9 cellular contexts compared by ENCODE assay signal in genomic region chr1:92029241-92029922, GRCh38. TPM values are rescaled to one million over a fixed set of nuclear protein-coding genes. Genes with fewer than 3 reads are reported as not detected.
DNase-seq lines count a peak whose midpoint lies in the region; ATAC-seq and TF ChIP-seq lines count a peak whose summit lies in the region.
"Had no signal": no experiment of that assay in that cellular context is flagged by ENCODE, and none has a peak within 500 bp of the region (broad histone marks: within the 10 kb centered on the region; RNA-seq: fewer than 3 reads in every experiment).

No MANE protein-coding gene starts in this region.

- no TSS peak for BruUV-seq in IMR-90 (replicated peaks; lab: Mats Ljungman, UMichigan)

- 58% methylated on average over 16 of the region's 31 CpGs; no CpG with 5 or more reads in 1 of the 2 experiments for WGBS in IMR-90 (ENCODE audit: extremely low coverage in 2 of 2, insufficient read length in 1 of 2), 2 experiments
- WGBS in testis, 2 donors = 32 to 39% methylated on average over 25 to 31 of the region's 31 CpGs

- H3K79me1 ChIP-seq in IMR-90 (ENCODE audit: low read depth in 1 of 2, low read length in 2 of 2) = no peaks in the 10 kb centered on the region; a peak in 1 of 4 replicates

- H2AFZ ChIP-seq in IMR-90 (replicated peaks; ENCODE audit: low read length, poor library complexity) = peak overlapping the region; percentile 95

- ATAC-seq in IMR-90 (ENCODE audit: low read depth) = no peak
- no peak for ATAC-seq in central memory CD8-positive, alpha-beta T cell (replicated peaks; ENCODE audit: extremely low read depth, poor library complexity, severe bottlenecking)

- peak overlapping the region; percentile 66; the same call in 1 of the 2 replicates for H3K23ac ChIP-seq in IMR-90 (ENCODE audit: low read depth, low read length)

- H4K91ac ChIP-seq in IMR-90 (ENCODE audit: insufficient read depth, low read depth, low read length) = peak overlapping the region; percentile 3; the same call in 1 of the 2 replicates

- dilution Hi-C loops in IMR-90 (cut with HindIII; ENCODE audit: low sequenced_read_pairs, unreplicated experiment) = no loop called here

- H3K4me3 Mint-ChIP-seq in central memory CD8-positive, alpha-beta T cell = peak overlapping the region; percentile 78

- H3K4me1 Mint-ChIP-seq in central memory CD8-positive, alpha-beta T cell = peaks cover 22% of the 10 kb centered on the region

- H3K27me3 ChIP-seq in IMR-90 (ENCODE audit: control insufficient read depth, insufficient read depth, low read length) = no peaks in the 10 kb centered on the region
- H3K27me3 ChIP-seq in testis = no peaks in the 10 kb centered on the region

- H2BK20ac ChIP-seq in IMR-90 (ENCODE audit: low read depth, low read length) = no peak overlapping the region

- H3K9me3 ChIP-seq in IMR-90 (ENCODE audit: control insufficient read depth, insufficient read depth, low read length) (no peaks in the 10 kb centered on the region), testis (no peaks in the 10 kb centered on the region)

- peaks cover 4% of the 10 kb centered on the region; the same call in 1 of the 2 replicates for H3K9me1 ChIP-seq in IMR-90 (ENCODE audit: insufficient read depth, low read length)

- H3K27me3 Mint-ChIP-seq in central memory CD8-positive, alpha-beta T cell = peaks cover 10% of the 10 kb centered on the region

- intact Hi-C loops in IMR-90 (cut with micrococcal nuclease) (no loop called here), testis (cut with DNase I; ENCODE audit: low total_unique reads) (no loop called here)

- TF ChIP-seq POLR2A in IMR-90 (IDR thresholded peaks at IDR 0.05; ENCODE audit: low read depth, low read length) (no peak), testis (IDR thresholded peaks at IDR 0.05) (no peak)

- H4K5ac ChIP-seq in IMR-90 (ENCODE audit: low read depth, low read length) = peak overlapping the region; percentile 49; the same call in 1 of the 2 replicates

- no peaks in the 10 kb centered on the region for H4K20me1 ChIP-seq in IMR-90 (ENCODE audit: insufficient read depth, low read length)

- H3K27ac ChIP-seq in IMR-90 (ENCODE audit: insufficient read depth, low read length) = no peak overlapping the region
- H3K27ac ChIP-seq in testis = no peak overlapping the region

- H4K8ac ChIP-seq in IMR-90 (ENCODE audit: low read depth in 2 of 2, low read length in 2 of 2) = peak overlapping the region; percentile 4 to 79; a peak in 3 of 4 replicates

- peak overlapping the region; percentile 34 for H3K4me3 ChIP-seq in AG09309 (ENCODE audit: control insufficient read depth, low read depth, low read length)
- peak overlapping the region; percentile 76 for H3K4me3 ChIP-seq in IMR-90 (ENCODE audit: insufficient read depth, low read depth, low read length)
- H3K4me3 ChIP-seq in testis = peak overlapping the region in 1 of 2 donors; percentile 53

- peak overlapping the region; percentile 1; the same call in 1 of the 2 replicates for H3K4ac ChIP-seq in IMR-90 (ENCODE audit: low read depth, low read length)

- H2AK9ac ChIP-seq in IMR-90 (replicated peaks; ENCODE audit: low read depth, low read length, poor library complexity) = no peak overlapping the region

- H3K14ac ChIP-seq in IMR-90 (replicated peaks; ENCODE audit: low read depth, low read length) = peak overlapping the region; percentile 31

- H2AK5ac ChIP-seq in IMR-90 (ENCODE audit: low read depth, low read length) = 0 out of 2 replicates have a peak overlapping the region, but pooled peaks have one; percentile 29

- peak overlapping the region; percentile 2; the same call in 1 of the 2 replicates for H3K56ac ChIP-seq in IMR-90 (ENCODE audit: extremely low read depth, insufficient read depth, low read length)

- peak overlapping the region; percentile 6; the same call in 1 of the 2 replicates for H2BK120ac ChIP-seq in IMR-90 (ENCODE audit: low read depth, low read length)

- H3K4me1 ChIP-seq in IMR-90 (ENCODE audit: control insufficient read depth, insufficient read depth, low read length) (peaks cover 6% of the 10 kb centered on the region), testis (no peaks in the 10 kb centered on the region)

- no peak for TF ChIP-seq CTCF in AG09309 (IDR thresholded peaks at IDR 0.05; ENCODE audit: control insufficient read depth, insufficient read depth, low read depth, low read length, missing control alignments)
- TF ChIP-seq CTCF in IMR-90 (conservative IDR thresholded peaks at IDR 0.05; ENCODE audit: low read depth, low read length) = no peak
- no peak for TF ChIP-seq CTCF in testis (IDR thresholded peaks at IDR 0.05)

- DNase-seq in AG09309 (ENCODE audit: low read depth) = no peak
- peak; percentile 4 for DNase-seq in IMR-90
- DNase-seq in central memory CD8-positive, alpha-beta T cell (ENCODE audit: low spot score in 2 of 2) = no peak
- DNase-seq in myocyte (ENCODE audit: low read depth) = peak; percentile 2
- no peak for DNase-seq in testis
- DNase-seq in 8988T = no peak
- DNase-seq in midbrain (lab: John Stamatoyannopoulos, UW) = no peak
- no peak for DNase-seq in stimulated activated CD4-positive, alpha-beta T cell treated with anti-CD3 and anti-CD28 coated beads, Interleukin-2, amount 100 ng/mL, for 48 hours

- H2BK15ac ChIP-seq in IMR-90 (ENCODE audit: low read depth, low read length) = no peak overlapping the region

- H3K27ac Mint-ChIP-seq in central memory CD8-positive, alpha-beta T cell (ENCODE audit: low read depth) = no peak overlapping the region

- POLR2A ChIA-PET in IMR-90 (lab: Charles Lee; ENCODE audit: unreplicated experiment) = no interaction called here

- peak overlapping the region; percentile 75 for H3K4me2 ChIP-seq in IMR-90 (ENCODE audit: low read depth, low read length)

- H3K18ac ChIP-seq in IMR-90 (ENCODE audit: low read depth, low read length) = peak overlapping the region; percentile 16; the same call in 1 of the 2 replicates

- H2BK5ac ChIP-seq in IMR-90 (ENCODE audit: low read depth, low read length, poor library complexity, severe bottlenecking) = peak overlapping the region; percentile 3

- in situ Hi-C loops in IMR-90 (cut with MboI; ENCODE audit: low sequenced_read_pairs) = no loop called here

- H3K36me3 ChIP-seq in IMR-90 (ENCODE audit: control insufficient read depth, insufficient read depth, low read length) (no peaks in the 10 kb centered on the region), testis (ENCODE audit: low read depth, missing control alignments) (no peaks in the 10 kb centered on the region)

- H3K9me3 Mint-ChIP-seq in central memory CD8-positive, alpha-beta T cell = no peaks in the 10 kb centered on the region

- H3K9ac ChIP-seq in IMR-90 (ENCODE audit: low read depth, low read length) = peak overlapping the region; percentile 64

- no peak for TF ChIP-seq RAD21 in IMR-90 (IDR thresholded peaks at IDR 0.05; ENCODE audit: low read length)

- peaks cover 4% of the 10 kb centered on the region for H3K36me3 Mint-ChIP-seq in central memory CD8-positive, alpha-beta T cell (ENCODE audit: insufficient read depth)

- CTCF ChIA-PET in IMR-90 (lab: Yijun Ruan, JAX) = no interaction called here

TF ChIP-seq in IMR-90, 13 proteins besides CTCF, POLR2A, EP300 and RAD21:
- TF ChIP-seq RCOR1 (IDR thresholded peaks at IDR 0.05; ENCODE audit: insufficient replicate concordance, low read length) (no peak), CHD1 (IDR thresholded peaks at IDR 0.05; ENCODE audit: low read depth, low read length) (no peak), BHLHE40 (IDR thresholded peaks at IDR 0.05; ENCODE audit: low read depth, low read length) (no peak), SMC3 (IDR thresholded peaks at IDR 0.05; ENCODE audit: low read depth, low read length) (no peak), RFX5 (IDR thresholded peaks at IDR 0.05; ENCODE audit: low read depth, low read length) (no peak), MAZ (IDR thresholded peaks at IDR 0.05; ENCODE audit: borderline replicate concordance, low read depth, low read length) (no peak), FOS (IDR thresholded peaks at IDR 0.05; ENCODE audit: low read depth, low read length) (no peak)

RNA-seq across cellular contexts. Expression of gene EPHX4, which starts 0.4 kb away (rescaled TPM):
- 1.8 and 3.6 TPM in 2 replicates for total RNA-seq in IMR-90 (2012; rRNA removed)
- 1.7 and 2.8 TPM in 2 replicates for polyA plus RNA-seq in IMR-90 (2012; rRNA removed)
- polyA plus RNA-seq in IMR-90 (2012; cell fraction: cytosol; rRNA removed) = 1.0 and 1.3 TPM in 2 replicates
- 0.39 and 1.0 TPM in 2 replicates for polyA plus RNA-seq in IMR-90 (2012; cell fraction: nucleus; rRNA removed; ENCODE audit: low replicate concordance)
- not detected in 2 replicates for total RNA-seq in myocyte
- polyA plus RNA-seq in myocyte (2012) = 0.06 TPM
- 1 to 10 TPM; 1.1 to 2.0 TPM for total RNA-seq in testis
- 1.9 TPM for polyA plus RNA-seq in testis (ENCODE audit: insufficient read depth, low read depth, low replicate concordance)

RNA-seq across cellular contexts. Expression of gene SETSIP, which starts 45.8 kb away (rescaled TPM):
- not detected in 2 replicates for total RNA-seq in IMR-90 (2012; rRNA removed)
- polyA plus RNA-seq in IMR-90 (2012; rRNA removed) = not detected in 2 replicates
- polyA plus RNA-seq in IMR-90 (2012; cell fraction: cytosol; rRNA removed) = not detected in 2 replicates
- not detected in 2 replicates for polyA plus RNA-seq in IMR-90 (2012; cell fraction: nucleus; rRNA removed; ENCODE audit: low replicate concordance)
- not detected in 2 replicates for total RNA-seq in myocyte
- not detected for polyA plus RNA-seq in myocyte (2012)
- total RNA-seq in testis = not detected
- polyA plus RNA-seq in testis (ENCODE audit: insufficient read depth, low read depth, low replicate concordance) = not detected
- total RNA-seq: left colon had no signal

RNA-seq across cellular contexts. Expression of gene BTBD8, which starts 50.8 kb away (rescaled TPM):
- total RNA-seq in IMR-90 (2012; rRNA removed) = 2.0 and 3.6 TPM in 2 replicates
- polyA plus RNA-seq in IMR-90 (2012; rRNA removed) = 0.62 and 0.94 TPM in 2 replicates
- polyA plus RNA-seq in IMR-90 (2012; cell fraction: cytosol; rRNA removed) = 0.16 and 0.24 TPM in 2 replicates
- 0.33 and 2.4 TPM in 2 replicates for polyA plus RNA-seq in IMR-90 (2012; cell fraction: nucleus; rRNA removed; ENCODE audit: low replicate concordance)
- 3.9 and 6.0 TPM in 2 replicates for total RNA-seq in myocyte
- 0.53 TPM for polyA plus RNA-seq in myocyte (2012)
- total RNA-seq in testis = 10 to 100 TPM; 14.6 to 15.3 TPM
- 4.5 TPM for polyA plus RNA-seq in testis (ENCODE audit: insufficient read depth, low read depth, low replicate concordance)

Comparison
In these comparisons a context has a peak if more than half of its experiments do, and no peak if none do; other contexts are left out.
1. DNase-seq: peak in IMR-90 (single experiment) and myocyte (single experiment); none in AG09309 (single experiment), central memory CD8-positive, alpha-beta T cell (0 of 2), testis (single experiment), 8988T (single experiment), midbrain (single experiment) and stimulated activated CD4-positive, alpha-beta T cell treated with anti-CD3 and anti-CD28 coated beads, Interleukin-2, amount 100 ng/mL, for 48 hours (0 of 2).